ENCODE assay signal across 1 cellular context in genomic region chr3:134485620-134486576, GRCh38.
TF ChIP-seq lines count a peak whose summit lies in the region.

TSS of gene ANAPC13 (minus strand) at chr3:134485985. CDS start at chr3:134482904, 3,081 bp downstream.
TSS of gene CEP63 (plus strand) at chr3:134486057. CDS start at chr3:134495321, 9,264 bp downstream.

TF ChIP-seq in K562, 482 proteins besides CTCF, POLR2A, EP300 and RAD21 (continued from another document and continues in another):
- TF ChIP-seq NCOA2 (IDR thresholded peaks at IDR 0.05; ENCODE audit: partially characterized antibody in 2 of 2) (no peak), FOXM1 (IDR thresholded peaks at IDR 0.05; ENCODE audit: low read depth) (peak; percentile 46; the same call in 1 of the 2 replicates), FOXM1 (CRISPR knock-in tag; IDR thresholded peaks at IDR 0.05; ENCODE audit: low read depth) (no peak), DEAF1 (CRISPR knock-in tag; IDR thresholded peaks at IDR 0.05) (no peak), NELFE (IDR thresholded peaks at IDR 0.05; ENCODE audit: insufficient read depth, insufficient read length) (no peak), DDX20 (tag; IDR thresholded peaks at IDR 0.05; ENCODE audit: low read depth) (no peak), GATAD2A (IDR thresholded peaks at IDR 0.05) (no peak), ELK1 (CRISPR knock-in tag; IDR thresholded peaks at IDR 0.05) (no peak), SP1 (CRISPR knock-in tag; IDR thresholded peaks at IDR 0.05) (peak; percentile 71; the same call in 1 of the 2 replicates), BMI1 (IDR thresholded peaks at IDR 0.05; ENCODE audit: low read length) (no peak), KAT8 (IDR thresholded peaks at IDR 0.05; ENCODE audit: low read depth) (no peak), SMAD3 (CRISPR knock-in tag; conservative IDR thresholded peaks at IDR 0.05) (no peak), PPARD (CRISPR knock-in tag; IDR thresholded peaks at IDR 0.05) (no peak), ZNF589 (CRISPR knock-in tag; IDR thresholded peaks at IDR 0.05; ENCODE audit: low read depth) (no peak), HMGN3 (IDR thresholded peaks at IDR 0.05; ENCODE audit: borderline replicate concordance, extremely low read depth, insufficient read length, low read depth, low read length) (peak; percentile 36), STAT5A (IDR thresholded peaks at IDR 0.05; ENCODE audit: borderline replicate concordance, low read length) (no peak), YBX1 (IDR thresholded peaks at IDR 0.05) (no peak), ARID3A (IDR thresholded peaks at IDR 0.05; ENCODE audit: borderline replicate concordance, low read depth, low read length) (peak; percentile 90; the same call in 1 of the 2 replicates), RBBP5 (IDR thresholded peaks at IDR 0.05; ENCODE audit: borderline replicate concordance, insufficient read depth, low read length, poor library complexity, severe bottlenecking) (peak; percentile 81), ZNF280B (CRISPR knock-in tag; IDR thresholded peaks at IDR 0.05) (no peak), CLOCK (CRISPR knock-in tag; IDR thresholded peaks at IDR 0.05; ENCODE audit: borderline replicate concordance) (0 out of 2 replicates have a peak, but pooled peaks have one; percentile 88), MCM7 (IDR thresholded peaks at IDR 0.05) (no peak), CBX3 (IDR thresholded peaks at IDR 0.05; ENCODE audit: borderline replicate concordance in 1 of 2, low read length in 2 of 2) (no peak), ZNF778 (CRISPR knock-in tag; IDR thresholded peaks at IDR 0.05) (no peak), ZC3H4 (CRISPR knock-in tag; IDR thresholded peaks at IDR 0.05; ENCODE audit: borderline replicate concordance) (no peak), TAL1 (IDR thresholded peaks at IDR 0.05) (no peak), ARID2 (IDR thresholded peaks at IDR 0.05) (no peak), SMC3 (conservative IDR thresholded peaks at IDR 0.05; ENCODE audit: insufficient read depth, low read depth, low read length) (no peak), ZHX1 (conservative IDR thresholded peaks at IDR 0.05; ENCODE audit: low read length) (no peak), GABPB1 (CRISPR knock-in tag; IDR thresholded peaks at IDR 0.05) (peak; percentile 64), ZNF277 (CRISPR knock-in tag; IDR thresholded peaks at IDR 0.05; ENCODE audit: borderline replicate concordance) (no peak), NKRF (IDR thresholded peaks at IDR 0.05; ENCODE audit: borderline replicate concordance) (0 out of 2 replicates have a peak, but pooled peaks have one; percentile 44), KDM5B (IDR thresholded peaks at IDR 0.05; ENCODE audit: insufficient replicate concordance, low read depth, low read length) (peak; percentile 74), SIX5 (IDR thresholded peaks at IDR 0.05; ENCODE audit: borderline replicate concordance in 1 of 2, insufficient read depth in 1 of 2, low read depth in 1 of 2, low read length in 2 of 2) (peak in 1 of 2 experiments; percentile 7; a peak in 1 of 4 replicates), ETV5 (CRISPR knock-in tag; IDR thresholded peaks at IDR 0.05; ENCODE audit: low read depth) (peak; percentile 44; the same call in 1 of the 2 replicates), TAF7 (tag; IDR thresholded peaks at IDR 0.05) (no peak), SETDB1 (IDR thresholded peaks at IDR 0.05; ENCODE audit: low read length) (no peak), GMEB1 (CRISPR knock-in tag; IDR thresholded peaks at IDR 0.05) (0 out of 2 replicates have a peak, but pooled peaks have one; percentile 42), CREB5 (CRISPR knock-in tag; IDR thresholded peaks at IDR 0.05) (no peak), ZNF695 (CRISPR knock-in tag; IDR thresholded peaks at IDR 0.05) (no peak), HDAC3 (IDR thresholded peaks at IDR 0.05; ENCODE audit: borderline replicate concordance, partially characterized antibody) (peak; percentile 62), NCOA4 (IDR thresholded peaks at IDR 0.05; ENCODE audit: partially characterized antibody) (no peak)
